Comparison of ENCODE assay signal across 15 cellular contexts in genomic region chr20:44407402-44408184, GRCh38. TPM values are rescaled to one million over a fixed set of nuclear protein-coding genes. Genes with fewer than 3 reads are reported as not detected.
DNase-seq lines count a peak whose midpoint lies in the region; ATAC-seq and TF ChIP-seq lines count a peak whose summit lies in the region.
"Had no signal": no experiment of that assay in that cellular context is flagged by ENCODE, and none has a peak within 500 bp of the region (broad histone marks: within the 10 kb centered on the region; RNA-seq: fewer than 3 reads in every experiment).

No MANE protein-coding gene starts in this region.

- no peak overlapping the region for H3K27ac ChIP-seq in adrenal gland
- H3K27ac ChIP-seq: heart left ventricle had no signal

- in situ Hi-C loops in ACHN (cut with HindIII; ENCODE audit: low pct_ligation_motif_present, low pct_unique_long_range_greater_than_20kb, low sequenced_read_pairs) = no loop called here

- POLR2A ChIA-PET in activated CD4-positive, alpha-beta T cell treated with anti-CD3 and anti-CD28 coated beads, Interleukin-2, amount 10 ng/mL, durations not matched to agents 7 days and 5 days (lab: Charles Lee) = no interaction called here

- no peak overlapping the region for H3K4me3 ChIP-seq in adrenal gland
- H3K4me3 ChIP-seq: heart left ventricle had no signal

- no peaks in the 10 kb centered on the region for H3K9me3 ChIP-seq in adrenal gland (replicated peaks in 1 of 3)
- H3K9me3 ChIP-seq: heart left ventricle had no signal

- H3K4me1 Mint-ChIP-seq in activated CD4-positive, alpha-beta T cell treated with anti-CD3 and anti-CD28 coated beads, Interleukin-2, amount 10 ng/mL, durations not matched to agents 7 days and 5 days = no peaks in the 10 kb centered on the region
- H3K4me1 Mint-ChIP-seq in activated CD4-positive, alpha-beta T cell treated with anti-CD3 and anti-CD28 coated beads, Interleukin-2, amount 10 ng/mL, durations not matched to agents 24 days and 14 days = no peaks in the 10 kb centered on the region
- H3K4me1 Mint-ChIP-seq: IgD-negative memory B cell had no signal

- no peak for ATAC-seq in stimulated activated naive CD8-positive, alpha-beta T cell treated with anti-CD3 and anti-CD28 coated beads, Interleukin-15, Interleukin-2, amounts not matched to agents 100 U/mL and 50 U/mL, for 24 hours
- ATAC-seq: natural killer cell treated with Interleukin-12 subunit alpha and Interleukin-12 subunit beta and Interleukin-15 and Interleukin-18, amount 100 ng/mL, for 72 hours; stimulated activated naive CD8-positive, alpha-beta T cell treated with anti-CD3 and anti-CD28 coated beads, Interleukin-15, amount 100 ng/mL, for 72 hours had no signal

- H3K4me1 ChIP-seq in adrenal gland (replicated peaks in 1 of 2) = peaks cover 0 to 6% of the 10 kb centered on the region in 2 donors
- H3K4me1 ChIP-seq: heart left ventricle had no signal

- peak in 1 of 2 donors; percentile 33 for TF ChIP-seq POLR2A in adrenal gland (IDR thresholded peaks at IDR 0.05)

- H3K4me3 Mint-ChIP-seq in activated CD4-positive, alpha-beta T cell treated with anti-CD3 and anti-CD28 coated beads, Interleukin-2, amount 10 ng/mL, durations not matched to agents 7 days and 5 days = no peak overlapping the region
- H3K4me3 Mint-ChIP-seq in activated CD4-positive, alpha-beta T cell treated with anti-CD3 and anti-CD28 coated beads, Interleukin-2, amount 10 ng/mL, durations not matched to agents 24 days and 14 days = no peak overlapping the region
- H3K4me3 Mint-ChIP-seq: IgD-negative memory B cell; natural killer cell treated with Interleukin-12 subunit alpha and Interleukin-12 subunit beta and Interleukin-15 and Interleukin-18, amount 100 ng/mL, for 72 hours; stimulated activated naive CD8-positive, alpha-beta T cell treated with anti-CD3 and anti-CD28 coated beads, Interleukin-15, amount 100 ng/mL, for 72 hours; T-helper 2 cell treated with Interferon-gamma antibody and Interleukin-4, amounts not matched to agents 5 μg/mL and 100 μg/mL, for 36 hours had no signal

- intact Hi-C loops in adrenal gland (cut with DNase I) = loop anchor here in 1 of 2 donors (10.0 kb wide), 1 partner anchor 207 kb away; no protein-coding TSS in a partner anchor
- intact Hi-C loops in activated CD4-positive, alpha-beta T cell treated with anti-CD3 and anti-CD28 coated beads, Interleukin-2, amount 10 ng/mL, durations not matched to agents 24 days and 14 days (cut with micrococcal nuclease) = no loop called here

- no peaks in the 10 kb centered on the region for H3K36me3 Mint-ChIP-seq in activated CD4-positive, alpha-beta T cell treated with anti-CD3 and anti-CD28 coated beads, Interleukin-2, amount 10 ng/mL, durations not matched to agents 7 days and 5 days (ENCODE audit: low read depth)
- H3K36me3 Mint-ChIP-seq in activated CD4-positive, alpha-beta T cell treated with anti-CD3 and anti-CD28 coated beads, Interleukin-2, amount 10 ng/mL, durations not matched to agents 24 days and 14 days (ENCODE audit: low read depth) = no peaks in the 10 kb centered on the region
- H3K36me3 Mint-ChIP-seq: IgD-negative memory B cell had no signal

- 67 to 73% (median 70%) methylated on average over 11 to 14 of the region's 14 CpGs for WGBS in adrenal gland, 4 donors

- no peak overlapping the region for H3K27ac Mint-ChIP-seq in activated CD4-positive, alpha-beta T cell treated with anti-CD3 and anti-CD28 coated beads, Interleukin-2, amount 10 ng/mL, durations not matched to agents 7 days and 5 days
- H3K27ac Mint-ChIP-seq in activated CD4-positive, alpha-beta T cell treated with anti-CD3 and anti-CD28 coated beads, Interleukin-2, amount 10 ng/mL, durations not matched to agents 24 days and 14 days = no peak overlapping the region
- H3K27ac Mint-ChIP-seq: IgD-negative memory B cell; natural killer cell treated with Interleukin-12 subunit alpha and Interleukin-12 subunit beta and Interleukin-15 and Interleukin-18, amount 100 ng/mL, for 72 hours; stimulated activated naive CD8-positive, alpha-beta T cell treated with anti-CD3 and anti-CD28 coated beads, Interleukin-15, amount 100 ng/mL, for 72 hours; T-helper 2 cell treated with Interferon-gamma antibody and Interleukin-4, amounts not matched to agents 5 μg/mL and 100 μg/mL, for 36 hours had no signal

- peaks cover 1% of the 10 kb centered on the region for H3K27me3 Mint-ChIP-seq in activated CD4-positive, alpha-beta T cell treated with anti-CD3 and anti-CD28 coated beads, Interleukin-2, amount 10 ng/mL, durations not matched to agents 7 days and 5 days
- H3K27me3 Mint-ChIP-seq in activated CD4-positive, alpha-beta T cell treated with anti-CD3 and anti-CD28 coated beads, Interleukin-2, amount 10 ng/mL, durations not matched to agents 24 days and 14 days = peaks cover 5% of the 10 kb centered on the region

- CTCF ChIA-PET in activated CD4-positive, alpha-beta T cell treated with anti-CD3 and anti-CD28 coated beads, Interleukin-2, amount 10 ng/mL, durations not matched to agents 7 days and 5 days (lab: Charles Lee) = interaction anchor here (1.0 kb wide), 1 partner anchor 13 kb away, joined by 3 read pairs; no protein-coding TSS in a partner anchor

- TF ChIP-seq CTCF in adrenal gland (IDR thresholded peaks at IDR 0.05) = no peak

- peaks cover 4% of the 10 kb centered on the region for H3K9me3 Mint-ChIP-seq in activated CD4-positive, alpha-beta T cell treated with anti-CD3 and anti-CD28 coated beads, Interleukin-2, amount 10 ng/mL, durations not matched to agents 7 days and 5 days
- H3K9me3 Mint-ChIP-seq in activated CD4-positive, alpha-beta T cell treated with anti-CD3 and anti-CD28 coated beads, Interleukin-2, amount 10 ng/mL, durations not matched to agents 24 days and 14 days = peaks cover 6% of the 10 kb centered on the region
- H3K9me3 Mint-ChIP-seq: IgD-negative memory B cell had no signal

- H3K27me3 ChIP-seq in adrenal gland = no peaks in the 10 kb centered on the region

- no peaks in the 10 kb centered on the region for H3K36me3 ChIP-seq in adrenal gland (replicated peaks in 1 of 2)
- H3K36me3 ChIP-seq: heart left ventricle had no signal

- DNase-seq in ACHN (peak; percentile 30), HT-29 (ENCODE audit: low spot score) (peak; percentile 99), adrenal gland (peak in 6 of 7 donors; percentile 69 to 86 (median 76)), kidney tubule cell (ENCODE audit: low spot score) (peak; percentile 73), NCI-H2081 treated with DMSO at 0.1 percent for 48 hours (lab: John Stamatoyannopoulos, UW) (no peak)
- DNase-seq in activated CD4-positive, alpha-beta T cell treated with anti-CD3 and anti-CD28 coated beads, Interleukin-2, amount 10 ng/mL, durations not matched to agents 7 days and 5 days = no peak
- DNase-seq in activated CD4-positive, alpha-beta T cell treated with anti-CD3 and anti-CD28 coated beads, Interleukin-2, amount 10 ng/mL, durations not matched to agents 24 days and 14 days = no peak
- no peak for DNase-seq in stimulated activated naive CD8-positive, alpha-beta T cell treated with anti-CD3 and anti-CD28 coated beads, Interleukin-15, Interleukin-2, amounts not matched to agents 100 U/mL and 50 U/mL, for 24 hours
- DNase-seq: activated T-cell treated with anti-CD3 and anti-CD28 coated beads, Interleukin-2, amount 50 U/mL, for 1 hour; NCI-H510A; stimulated activated naive CD8-positive, alpha-beta T cell treated with anti-CD3 and anti-CD28 coated beads, Interleukin-15, amount 100 ng/mL, for 72 hours had no signal

RNA-seq across cellular contexts. Expression of gene HNF4A, which starts 52.1 kb away (rescaled TPM):
- 63.8 and 70.7 TPM in 2 replicates for total RNA-seq in HT-29 (2014; rRNA removed; shearing (Covaris generic))
- total RNA-seq in adrenal gland = under 1 TPM in 6 of 8 donors, not detected in 2; 0.06 to 0.41 (median 0.13) TPM
- under 1 TPM; 0.07 to 0.77 (median 0.08) TPM for polyA plus RNA-seq in adrenal gland
- total RNA-seq in activated CD4-positive, alpha-beta T cell treated with anti-CD3 and anti-CD28 coated beads, Interleukin-2, amount 10 ng/mL, durations not matched to agents 7 days and 5 days = not detected
- total RNA-seq in activated CD4-positive, alpha-beta T cell treated with anti-CD3 and anti-CD28 coated beads, Interleukin-2, amount 10 ng/mL, durations not matched to agents 24 days and 14 days = not detected in 2 replicates
- total RNA-seq: heart left ventricle; natural killer cell treated with Interleukin-12 subunit alpha and Interleukin-12 subunit beta and Interleukin-15 and Interleukin-18, amount 100 ng/mL, for 72 hours had no signal
- polyA plus RNA-seq: IgD-negative memory B cell had no signal

Comparison
In these comparisons a context has a peak if more than half of its experiments do, and no peak if none do; other contexts are left out.
1. DNase-seq: peak in ACHN (single experiment), HT-29 (single experiment), adrenal gland (6 of 7) and kidney tubule cell (single experiment); none in NCI-H2081 treated with DMSO at 0.1 percent for 48 hours (single experiment), activated CD4-positive, alpha-beta T cell treated with anti-CD3 and anti-CD28 coated beads, Interleukin-2, amount 10 ng/mL, durations not matched to agents 7 days and 5 days (single experiment), activated CD4-positive, alpha-beta T cell treated with anti-CD3 and anti-CD28 coated beads, Interleukin-2, amount 10 ng/mL, durations not matched to agents 24 days and 14 days (single experiment) and stimulated activated naive CD8-positive, alpha-beta T cell treated with anti-CD3 and anti-CD28 coated beads, Interleukin-15, Interleukin-2, amounts not matched to agents 100 U/mL and 50 U/mL, for 24 hours (single experiment).
2. RNA of gene HNF4A, which starts 52.1 kb away (total RNA-seq): 63.8 to 70.7 TPM in HT-29; 0.06 to 0.41 TPM in adrenal gland, not detected in activated CD4-positive, alpha-beta T cell treated with anti-CD3 and anti-CD28 coated beads, Interleukin-2, amount 10 ng/mL, durations not matched to agents 7 days and 5 days and not detected in activated CD4-positive, alpha-beta T cell treated with anti-CD3 and anti-CD28 coated beads, Interleukin-2, amount 10 ng/mL, durations not matched to agents 24 days and 14 days; every median in the first group is over 10 times any median in the second.